Comparison of ENCODE assay signal across 11 cellular contexts in the genomic region with DNA sequence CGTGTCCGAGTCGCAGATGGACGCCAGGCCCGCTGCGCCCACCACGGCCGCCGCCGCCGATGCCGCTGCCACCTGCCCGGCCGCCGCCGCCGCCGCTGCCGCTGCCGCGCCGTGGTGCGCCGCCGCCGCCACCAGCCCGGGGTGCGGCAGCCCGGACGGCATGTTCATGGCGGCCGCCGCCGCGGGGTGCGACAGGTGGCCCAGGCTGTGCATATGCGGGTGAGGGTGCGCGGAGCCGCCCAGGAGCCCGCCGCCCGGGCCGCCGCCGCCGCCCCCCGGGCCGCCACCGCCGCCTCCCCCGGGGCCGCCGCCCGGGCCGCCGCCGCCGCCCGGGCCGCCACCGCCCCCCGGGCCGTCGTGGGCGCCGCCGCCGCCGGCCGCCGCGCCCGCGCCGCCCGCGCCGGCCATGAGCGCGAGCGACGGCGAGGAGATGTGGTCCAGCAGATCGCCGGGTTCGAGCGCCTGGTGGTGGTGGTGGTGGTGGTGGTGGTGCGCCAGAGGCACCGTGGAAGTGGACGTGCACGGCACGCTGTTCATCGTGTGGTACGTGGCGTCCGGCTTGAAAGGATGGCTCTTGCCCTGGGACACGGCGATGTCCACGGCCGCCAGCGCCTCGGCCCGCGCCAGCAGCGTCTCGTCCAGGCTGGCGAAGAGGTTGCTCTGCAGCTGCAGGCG. TPM values are rescaled to one million over a fixed set of nuclear protein-coding genes. Genes with fewer than 3 reads are reported as not detected.
A peak's percentile ranks its signal among the peaks of the same experiment; 100 is the strongest.
DNase-seq lines count a peak whose midpoint lies in the region; ATAC-seq, FAIRE-seq and TF ChIP-seq lines count a peak whose summit lies in the region.
"Had no signal": no experiment of that assay in that cellular context is flagged by ENCODE, and none has a peak within 500 bp of the region (broad histone marks: within the 10 kb centered on the region; RNA-seq: fewer than 3 reads in every experiment).

No MANE protein-coding gene starts in this region.

- ATAC-seq in heart right ventricle (no peak), heart left ventricle (no peak), WTC11 (no peak), HG03159 (IDR thresholded peaks at IDR 0.05; ENCODE audit: unreplicated experiment) (no peak), GM21526 (IDR thresholded peaks at IDR 0.05; ENCODE audit: low FRiP score, unreplicated experiment) (no peak)

- H3K4me3 ChIP-seq in heart right ventricle (peak overlapping the region in 6 of 10 donors; percentile 17 to 49 (median 32)), heart left ventricle (peak overlapping the region in 6 of 12 donors; percentile 14 to 51 (median 24)), keratinocyte (ENCODE audit: control insufficient read depth in 2 of 3, extremely low read depth in 1 of 3, insufficient read depth in 2 of 3, low read depth in 1 of 3, low read length in 3 of 3) (no peak overlapping the region), thymus (ENCODE audit: low read length) (peak overlapping the region; percentile 61)

- no peak overlapping the region for H3K27ac Mint-ChIP-seq in WTC11

- no peaks in the 10 kb centered on the region for H3K36me3 Mint-ChIP-seq in WTC11

- H3K27ac ChIP-seq in heart right ventricle (no peak overlapping the region), heart left ventricle (no peak overlapping the region), keratinocyte (ENCODE audit: control insufficient read depth, insufficient read depth, low read length) (no peak overlapping the region), thymus (ENCODE audit: low read depth) (no peak overlapping the region)

- H3K9me3 ChIP-seq in heart right ventricle (no peaks in the 10 kb centered on the region), heart left ventricle (no peaks in the 10 kb centered on the region), keratinocyte (ENCODE audit: control insufficient read depth, low read depth, low read length) (peaks cover 2% of the 10 kb centered on the region), thymus (ENCODE audit: control insufficient read depth) (peaks cover 3% of the 10 kb centered on the region)

- DNase-seq in heart right ventricle (no peak), heart left ventricle (no peak), WTC11 (ENCODE audit: low spot score) (no peak), keratinocyte (ENCODE audit: low read depth, low spot score) (no peak), AG08395 (ENCODE audit: low spot score) (no peak)
- DNase-seq: activated CD4-positive, alpha-beta T cell treated with anti-CD3 and anti-CD28 coated beads, Interleukin-2, amount 50 U/mL, for 1 hour; NCI-H345; nucleus accumbens had no signal

- peaks cover 61% of the 10 kb centered on the region for H3K4me1 Mint-ChIP-seq in WTC11

- H3K27me3 Mint-ChIP-seq in WTC11 (ENCODE audit: low read depth) = peaks cover 97% of the 10 kb centered on the region

- no peaks in the 10 kb centered on the region for H3K79me2 ChIP-seq in keratinocyte (ENCODE audit: control insufficient read depth, insufficient read depth, low read length)

- intact Hi-C loops in heart right ventricle (cut with DNase I) (loop anchor here in 1 of 10 donors (10.0 kb wide), 1 partner anchor 53 kb away; the partner anchor contains the start of gene OBI1), heart left ventricle (cut with DNase I) (loop anchor here in 2 of 10 donors (10.0 kb wide), 1 partner anchor 53 kb away; the partner anchor contains the start of gene OBI1 (in 2 of the 2))

- peaks cover 4 to 40% (median 24%) of the 10 kb centered on the region in 9 donors for H3K4me1 ChIP-seq in heart right ventricle
- peaks cover 0 to 37% (median 12%) of the 10 kb centered on the region in 12 donors for H3K4me1 ChIP-seq in heart left ventricle
- peaks cover 3% of the 10 kb centered on the region for H3K4me1 ChIP-seq in keratinocyte (ENCODE audit: control insufficient read depth, extremely low read depth, insufficient read depth, low read length)
- peaks cover 15% of the 10 kb centered on the region for H3K4me1 ChIP-seq in thymus (ENCODE audit: control insufficient read depth, insufficient read depth, low read length)

- no peaks in the 10 kb centered on the region for H3K9me1 ChIP-seq in keratinocyte (ENCODE audit: control insufficient read depth, extremely low read depth, insufficient read depth, low read length)

- CTCF ChIA-PET in WTC11 (lab: Charles Lee) = interaction anchor here (1.8 to 5.0 kb wide), 2 partner anchors 15 kb away, joined by 8 to 34 read pairs; no protein-coding TSS in a partner anchor

- H3K9ac ChIP-seq in keratinocyte (ENCODE audit: control insufficient read depth, extremely low read depth, insufficient read depth, low read length) = no peak overlapping the region

- dilution Hi-C loops in keratinocyte (cut with MboI; ENCODE audit: extremely low pct_ligation_motif_present, low sequenced_read_pairs) = no loop called here

- H3K27me3 ChIP-seq in heart right ventricle (peaks cover 49 to 96% (median 95%) of the 10 kb centered on the region in 7 donors), heart left ventricle (peaks cover 81 to 96% (median 94%) of the 10 kb centered on the region in 9 donors), keratinocyte (ENCODE audit: control insufficient read depth, extremely low read depth, insufficient read depth, low read length) (peaks cover 95% of the 10 kb centered on the region), thymus (ENCODE audit: control insufficient read depth, insufficient read depth) (peaks cover 78% of the 10 kb centered on the region)

- H2AFZ ChIP-seq in keratinocyte (ENCODE audit: control insufficient read depth, low read length) = no peak overlapping the region

- TF ChIP-seq CTCF in heart right ventricle (IDR thresholded peaks at IDR 0.05) (no peak), heart left ventricle (IDR thresholded peaks at IDR 0.05) (no peak), WTC11 (IDR thresholded peaks at IDR 0.05) (no peak), keratinocyte (optimal IDR thresholded peaks at IDR 0.05 in 1 of 3, IDR thresholded peaks at IDR 0.05 in 1 of 3, conservative IDR thresholded peaks at IDR 0.05 in 1 of 3; ENCODE audit: extremely low read depth in 1 of 3, insufficient read depth in 2 of 3, low read length in 3 of 3) (no peak)

- WGBS in heart right ventricle, 2 donors = 1 to 2% methylated on average over 28 to 108 of the region's 109 CpGs
- 1 to 7% (median 4%) methylated on average over 25 to 109 of the region's 109 CpGs for WGBS in heart left ventricle, 4 donors
- 2% methylated on average over 103 of the region's 109 CpGs for WGBS in thymus

- no peak for FAIRE-seq in keratinocyte (lab: Jason Lieb, UNC)

- H3K4me3 Mint-ChIP-seq in WTC11 = peak overlapping the region; percentile 78

- H3K4me2 ChIP-seq in keratinocyte (ENCODE audit: control insufficient read depth, extremely low read depth, insufficient read depth, low read depth, low read length) = peak overlapping the region; percentile 54

- H3K36me3 ChIP-seq in heart right ventricle (no peaks in the 10 kb centered on the region), heart left ventricle (no peaks in the 10 kb centered on the region), keratinocyte (ENCODE audit: control insufficient read depth in 2 of 2, extremely low read depth in 1 of 2, insufficient read depth in 2 of 2, low read length in 2 of 2) (no peaks in the 10 kb centered on the region), thymus (ENCODE audit: control insufficient read depth, insufficient read depth) (no peaks in the 10 kb centered on the region)

- TF ChIP-seq POLR2A in heart left ventricle (IDR thresholded peaks at IDR 0.05) = no peak

- no peaks in the 10 kb centered on the region for H3K9me3 Mint-ChIP-seq in WTC11

- H4K20me1 ChIP-seq in keratinocyte (ENCODE audit: control insufficient read depth, extremely low read depth, insufficient read depth, low read length) = no peaks in the 10 kb centered on the region

- POLR2A ChIA-PET in WTC11 (lab: Charles Lee) = no interaction called here

TF ChIP-seq in WTC11, 78 proteins besides CTCF, POLR2A, EP300 and RAD21 (continues in another document):
- no peak for TF ChIP-seq MAX (CRISPR knock-in tag; IDR thresholded peaks at IDR 0.05)

RNA-seq across cellular contexts. Expression of gene POU4F1, which starts 1.3 kb away (rescaled TPM):
- total RNA-seq in heart right ventricle = under 1 TPM in 1 of 10 donors, not detected in 9; 0.09 TPM
- polyA plus RNA-seq in heart right ventricle = under 1 TPM in 1 of 2 donors, not detected in 1; 0.01 TPM
- under 1 TPM in 1 of 9 donors, not detected in 8; 0.04 TPM for total RNA-seq in heart left ventricle
- not detected for polyA plus RNA-seq in heart left ventricle
- 0.11 to 0.26 TPM (median 0.14 TPM) in 3 replicates for total RNA-seq in WTC11 (2021)
- polyA plus RNA-seq in keratinocyte = not detected in 3 replicates
- polyA plus RNA-seq in keratinocyte (2011; ENCODE audit: low read depth) = not detected
- polyA plus RNA-seq in keratinocyte (2011; cell fraction: cytosol; rRNA removed) = not detected in 2 replicates
- 0.03 TPM in 1 of 2 replicates, not detected in the other for polyA plus RNA-seq in keratinocyte (2011; cell fraction: nucleus; rRNA removed)
- 0.04 TPM in 1 of 2 replicates, not detected in the other for polyA plus RNA-seq in keratinocyte (2012; ENCODE audit: low replicate concordance)
- polyA minus RNA-seq in keratinocyte = not detected in 3 replicates
- not detected for polyA minus RNA-seq in keratinocyte (2011; cell fraction: cytosol; rRNA and poly(A)+ RNA removed)
- polyA minus RNA-seq in keratinocyte (2011; cell fraction: nucleus; rRNA and poly(A)+ RNA removed) = not detected in 2 replicates
- polyA plus RNA-seq in thymus = 2.0 TPM

RNA-seq across cellular contexts. Expression of gene OBI1, which starts 56.9 kb away (rescaled TPM):
- total RNA-seq in heart right ventricle = 10 to 100 TPM in 4 of 10 donors, 1 to 10 TPM in 6; 6.2 to 12.3 (median 9.6) TPM
- 1 to 10 TPM; 2.8 to 4.4 TPM for polyA plus RNA-seq in heart right ventricle
- 10 to 100 TPM in 4 of 9 donors, 1 to 10 TPM in 5; 7.7 to 12.3 (median 10.0) TPM for total RNA-seq in heart left ventricle
- 1 to 10 TPM; 2.4 to 7.7 TPM for polyA plus RNA-seq in heart left ventricle
- total RNA-seq in WTC11 (2021) = 13.4 to 16.9 TPM (median 16.7 TPM) in 3 replicates
- polyA plus RNA-seq in keratinocyte = 8.8 to 14.4 TPM (median 8.9 TPM) in 3 replicates
- polyA plus RNA-seq in keratinocyte (2011; ENCODE audit: low read depth) = 8.0 TPM
- polyA plus RNA-seq in keratinocyte (2011; cell fraction: cytosol; rRNA removed) = 4.4 and 8.2 TPM in 2 replicates
- polyA plus RNA-seq in keratinocyte (2011; cell fraction: nucleus; rRNA removed) = 8.2 and 12.0 TPM in 2 replicates
- 5.8 and 10.1 TPM in 2 replicates for polyA plus RNA-seq in keratinocyte (2012; ENCODE audit: low replicate concordance)
- polyA minus RNA-seq in keratinocyte = 4.0 to 12.9 TPM (median 6.4 TPM) in 3 replicates
- polyA minus RNA-seq in keratinocyte (2011; cell fraction: cytosol; rRNA and poly(A)+ RNA removed) = 6.9 TPM
- 7.8 and 13.9 TPM in 2 replicates for polyA minus RNA-seq in keratinocyte (2011; cell fraction: nucleus; rRNA and poly(A)+ RNA removed)
- polyA plus RNA-seq in thymus = 7.7 TPM

Comparison
In these comparisons a context has a peak if more than half of its experiments do, and no peak if none do; other contexts are left out.
1. H3K4me3 ChIP-seq: peak in heart right ventricle (6 of 10) and thymus (single experiment); none in keratinocyte (0 of 3).